In the genomic region with DNA sequence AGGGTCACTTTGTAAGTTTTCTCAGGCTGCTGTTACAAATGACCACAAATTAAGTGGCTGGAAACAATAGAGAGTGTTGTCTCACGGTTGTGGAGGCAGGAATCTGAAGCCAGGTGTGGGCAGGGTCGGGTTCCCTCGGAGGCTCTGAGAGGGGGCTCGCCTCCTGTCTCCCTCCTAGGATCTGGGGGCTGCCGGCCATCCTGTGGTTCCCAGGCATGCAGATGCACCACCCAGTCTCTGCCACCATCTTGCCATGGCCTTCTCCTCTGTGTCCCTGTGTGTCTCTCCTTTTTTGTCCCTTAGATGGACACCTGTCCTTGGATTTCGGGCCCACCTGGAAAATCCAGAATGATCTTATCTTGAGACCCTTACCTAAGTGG, we compare ENCODE assay signal across 20 cellular contexts. TPM values are rescaled to one million over a fixed set of nuclear protein-coding genes. Genes with fewer than 3 reads are reported as not detected.
A peak's percentile ranks its signal among the peaks of the same experiment; 100 is the strongest.
DNase-seq lines count a peak whose midpoint lies in the region; ATAC-seq and TF ChIP-seq lines count a peak whose summit lies in the region.
"Had no signal": no experiment of that assay in that cellular context is flagged by ENCODE, and none has a peak within 500 bp of the region (broad histone marks: within the 10 kb centered on the region; RNA-seq: fewer than 3 reads in every experiment).

No MANE protein-coding gene starts in this region.

- peak; percentile 13 for ATAC-seq in stimulated activated naive CD8-positive, alpha-beta T cell treated with anti-CD3 and anti-CD28 coated beads, Interleukin-15, amount 100 ng/mL, for 72 hours
- ATAC-seq in stimulated activated naive CD8-positive, alpha-beta T cell treated with anti-CD3 and anti-CD28 coated beads, Interleukin-15, Interleukin-2, amounts not matched to agents 100 U/mL and 50 U/mL, for 24 hours: no peak
- ATAC-seq in GM21737 (IDR thresholded peaks at IDR 0.05; ENCODE audit: unreplicated experiment): peak; percentile 3
- ATAC-seq: left lung, PC-3 had no signal

- CTCF ChIA-PET in CD8-positive, alpha-beta memory T cell (lab: Charles Lee): no interaction called here

- in situ Hi-C loops in GM23248 (cut with MboI): no loop called here

- peaks cover 32% of the 10 kb centered on the region for H3K4me1 Mint-ChIP-seq in stimulated activated naive CD8-positive, alpha-beta T cell treated with anti-CD3 and anti-CD28 coated beads, Interleukin-15, amount 100 ng/mL, for 72 hours
- H3K4me1 Mint-ChIP-seq in IgD-negative memory B cell (peaks cover 15 to 34% (median 20%) of the 10 kb centered on the region in 3 donors), endothelial cell (ENCODE audit: unreplicated experiment) (no peaks in the 10 kb centered on the region)
- H3K4me1 Mint-ChIP-seq in CD8-positive, alpha-beta memory T cell: peaks cover 0 to 3% (median 0%) of the 10 kb centered on the region in 3 donors
- H3K4me1 Mint-ChIP-seq: activated CD4-positive, alpha-beta T cell treated with anti-CD3 and anti-CD28 coated beads, Interleukin-2, amount 10 ng/mL, durations not matched to agents 24 days and 14 days had no signal

- H3K9me2 ChIP-seq in GM23248 (ENCODE audit: insufficient read depth): no peaks in the 10 kb centered on the region

- H3K4me1 ChIP-seq in CD8-positive, alpha-beta memory T cell (ENCODE audit: insufficient read depth, low read length): no peaks in the 10 kb centered on the region
- no peaks in the 10 kb centered on the region for H3K4me1 ChIP-seq in GM23248 (ENCODE audit: insufficient read depth)

- 31 to 33% methylated on average over 6 of the region's 6 CpGs for WGBS in GM23248 (ENCODE audit: low coverage in 1 of 2, low lambda C conversion rate in 2 of 2, missing lambda C conversion rate in 2 of 2), 2 experiments

- H3K36me3 ChIP-seq in CD8-positive, alpha-beta memory T cell (ENCODE audit: insufficient read depth, low read length): no peaks in the 10 kb centered on the region
- no peaks in the 10 kb centered on the region for H3K36me3 ChIP-seq in GM23248 (ENCODE audit: low read depth)
- H3K36me3 ChIP-seq: left lung had no signal

- H3K27ac ChIP-seq in CD8-positive, alpha-beta memory T cell (ENCODE audit: low read depth, low read length): no peak overlapping the region
- H3K27ac ChIP-seq in GM23248: no peak overlapping the region
- H3K27ac ChIP-seq: coronary artery, left lung had no signal

- H3K9ac ChIP-seq in GM23248: no peak overlapping the region

- H3K4me3 ChIP-seq in CD8-positive, alpha-beta memory T cell (ENCODE audit: low read length): no peak overlapping the region
- H3K4me3 ChIP-seq in GM23248: no peak overlapping the region
- H3K4me3 ChIP-seq: coronary artery, left lung had no signal

- TF ChIP-seq CTCF in endothelial cell (IDR thresholded peaks at IDR 0.05; ENCODE audit: unreplicated experiment): no peak

- no peak overlapping the region for H3K27ac Mint-ChIP-seq in stimulated activated naive CD8-positive, alpha-beta T cell treated with anti-CD3 and anti-CD28 coated beads, Interleukin-15, amount 100 ng/mL, for 72 hours
- H3K27ac Mint-ChIP-seq in IgD-negative memory B cell: peak overlapping the region in 1 of 3 donors; percentile 90
- peak overlapping the region in 1 of 8 donors; percentile 75 for H3K27ac Mint-ChIP-seq in CD8-positive, alpha-beta memory T cell
- no peak overlapping the region for H3K27ac Mint-ChIP-seq in endothelial cell (ENCODE audit: unreplicated experiment)
- H3K27ac Mint-ChIP-seq: activated CD4-positive, alpha-beta T cell treated with anti-CD3 and anti-CD28 coated beads, Interleukin-2, amount 10 ng/mL, durations not matched to agents 24 days and 14 days; CD4-positive, alpha-beta memory T cell; stimulated activated effector memory CD8-positive, alpha-beta T cell treated with anti-CD3 and anti-CD28 coated beads, Interleukin-12 subunit alpha, Interleukin-12 subunit beta, amount 100 ng/mL, for 72 hours had no signal

- no peaks in the 10 kb centered on the region for H3F3A ChIP-seq in GM23248 (ENCODE audit: insufficient read depth)

- peaks cover 72% of the 10 kb centered on the region for H3K27me3 Mint-ChIP-seq in stimulated activated naive CD8-positive, alpha-beta T cell treated with anti-CD3 and anti-CD28 coated beads, Interleukin-15, amount 100 ng/mL, for 72 hours
- H3K27me3 Mint-ChIP-seq in IgD-negative memory B cell (peaks cover 42% of the 10 kb centered on the region), endothelial cell (ENCODE audit: unreplicated experiment) (peaks cover 16% of the 10 kb centered on the region)
- peaks cover 25 to 57% of the 10 kb centered on the region in 2 donors for H3K27me3 Mint-ChIP-seq in CD8-positive, alpha-beta memory T cell

- H3K36me3 Mint-ChIP-seq in IgD-negative memory B cell: no peaks in the 10 kb centered on the region
- peaks cover 0 to 2% (median 0%) of the 10 kb centered on the region in 3 donors for H3K36me3 Mint-ChIP-seq in CD8-positive, alpha-beta memory T cell
- H3K36me3 Mint-ChIP-seq in endothelial cell (ENCODE audit: low read depth, unreplicated experiment): no peaks in the 10 kb centered on the region
- H3K36me3 Mint-ChIP-seq: CD4-positive, alpha-beta memory T cell; stimulated activated effector memory CD8-positive, alpha-beta T cell treated with anti-CD3 and anti-CD28 coated beads, Interleukin-12 subunit alpha, Interleukin-12 subunit beta, amount 100 ng/mL, for 72 hours had no signal

- no peaks in the 10 kb centered on the region for H3K79me2 ChIP-seq in GM23248 (ENCODE audit: insufficient read depth)

- peaks cover 6% of the 10 kb centered on the region for H3K27me3 ChIP-seq in CD8-positive, alpha-beta memory T cell (ENCODE audit: insufficient read depth, low read length, poor library complexity, severe bottlenecking)
- peaks cover 70% of the 10 kb centered on the region for H3K27me3 ChIP-seq in GM23248 (replicated peaks; ENCODE audit: insufficient read depth)

- POLR2A ChIA-PET in CD8-positive, alpha-beta memory T cell (lab: Charles Lee): no interaction called here

- H4K20me1 ChIP-seq in GM23248 (ENCODE audit: insufficient read depth): no peaks in the 10 kb centered on the region

- H3K9me3 Mint-ChIP-seq in stimulated activated naive CD8-positive, alpha-beta T cell treated with anti-CD3 and anti-CD28 coated beads, Interleukin-15, amount 100 ng/mL, for 72 hours: no peaks in the 10 kb centered on the region
- H3K9me3 Mint-ChIP-seq in IgD-negative memory B cell (no peaks in the 10 kb centered on the region), endothelial cell (ENCODE audit: unreplicated experiment) (no peaks in the 10 kb centered on the region)
- H3K9me3 Mint-ChIP-seq in CD8-positive, alpha-beta memory T cell: peaks cover 0 to 2% (median 0%) of the 10 kb centered on the region in 5 donors
- H3K9me3 Mint-ChIP-seq: activated CD4-positive, alpha-beta T cell treated with anti-CD3 and anti-CD28 coated beads, Interleukin-2, amount 10 ng/mL, durations not matched to agents 24 days and 14 days; CD4-positive, alpha-beta memory T cell; stimulated activated effector memory CD8-positive, alpha-beta T cell treated with anti-CD3 and anti-CD28 coated beads, Interleukin-12 subunit alpha, Interleukin-12 subunit beta, amount 100 ng/mL, for 72 hours had no signal

- no peak overlapping the region for H3K4me3 Mint-ChIP-seq in stimulated activated naive CD8-positive, alpha-beta T cell treated with anti-CD3 and anti-CD28 coated beads, Interleukin-15, amount 100 ng/mL, for 72 hours
- H3K4me3 Mint-ChIP-seq in IgD-negative memory B cell (peak overlapping the region; percentile 6 to 58 (median 26)), endothelial cell (ENCODE audit: unreplicated experiment) (no peak overlapping the region)
- no peak overlapping the region for H3K4me3 Mint-ChIP-seq in CD8-positive, alpha-beta memory T cell
- H3K4me3 Mint-ChIP-seq: activated CD4-positive, alpha-beta T cell treated with anti-CD3 and anti-CD28 coated beads, Interleukin-2, amount 10 ng/mL, durations not matched to agents 24 days and 14 days; stimulated activated effector memory CD8-positive, alpha-beta T cell treated with anti-CD3 and anti-CD28 coated beads, Interleukin-12 subunit alpha, Interleukin-12 subunit beta, amount 100 ng/mL, for 72 hours had no signal

- no peak overlapping the region for H3K4me2 ChIP-seq in GM23248 (ENCODE audit: unreplicated experiment)

- no peak overlapping the region for H2AFZ ChIP-seq in GM23248

- no peak for DNase-seq in stimulated activated naive CD8-positive, alpha-beta T cell treated with anti-CD3 and anti-CD28 coated beads, Interleukin-15, amount 100 ng/mL, for 72 hours
- DNase-seq in stimulated activated naive CD8-positive, alpha-beta T cell treated with anti-CD3 and anti-CD28 coated beads, Interleukin-15, Interleukin-2, amounts not matched to agents 100 U/mL and 50 U/mL, for 24 hours: no peak
- no peak for DNase-seq in stimulated activated CD4-positive, alpha-beta T cell treated with anti-CD3 and anti-CD28 coated beads, Interleukin-2, amount 100 ng/mL, for 48 hours
- no peak for DNase-seq in CD8-positive, alpha-beta memory T cell
- no peak for DNase-seq in endothelial cell (ENCODE audit: low spot score)
- DNase-seq in GM23248: no peak
- DNase-seq: activated CD4-positive, alpha-beta T cell treated with anti-CD3 and anti-CD28 coated beads, Interleukin-2, amount 10 ng/mL, durations not matched to agents 24 days and 14 days; activated naive CD4-positive, alpha-beta T cell treated with Interleukin-2 at 50 U/mL for 16 hours; CD4-positive, alpha-beta memory T cell; foreskin melanocyte; MM.1S; NCI-H1694; PC-3; small intestine; T1000 had no signal

- H3K9me3 ChIP-seq in CD8-positive, alpha-beta memory T cell (ENCODE audit: low read length): no peaks in the 10 kb centered on the region
- H3K9me3 ChIP-seq in GM23248 (ENCODE audit: low read depth): no peaks in the 10 kb centered on the region
- H3K9me3 ChIP-seq: left lung had no signal

RNA-seq across cellular contexts. Expression of gene TP73, which starts 4.8 kb away (rescaled TPM):
- polyA plus RNA-seq in IgD-negative memory B cell (0.88 TPM), GM23248 (2016; fragmentation: Nextera tagmentation; extraction: Ambion mirVana) (0.08 TPM in 1 of 2 replicates, not detected in the other)
- total RNA-seq in CD8-positive, alpha-beta memory T cell: under 1 TPM; 0.49 to 0.63 TPM
- polyA plus RNA-seq in CD8-positive, alpha-beta memory T cell: 0.20 TPM
- not detected for total RNA-seq in endothelial cell (ENCODE audit: unreplicated experiment)
- total RNA-seq in GM23248 (2014; rRNA removed; shearing (Covaris generic)): not detected in 2 replicates

RNA-seq across cellular contexts. Expression of gene WRAP73, which starts 7.2 kb away (rescaled TPM):
- polyA plus RNA-seq in IgD-negative memory B cell (29.7 TPM), GM23248 (2016; fragmentation: Nextera tagmentation; extraction: Ambion mirVana) (16.3 and 20.2 TPM in 2 replicates)
- 10 to 100 TPM; 26.1 to 30.7 TPM for total RNA-seq in CD8-positive, alpha-beta memory T cell
- 33.8 TPM for polyA plus RNA-seq in CD8-positive, alpha-beta memory T cell
- total RNA-seq in endothelial cell (ENCODE audit: unreplicated experiment): 19.0 TPM
- total RNA-seq in GM23248 (2014; rRNA removed; shearing (Covaris generic)): 15.7 and 16.9 TPM in 2 replicates

RNA-seq across cellular contexts. Expression of gene TPRG1L, which starts 32.3 kb away (rescaled TPM):
- polyA plus RNA-seq in IgD-negative memory B cell (37.8 TPM), GM23248 (2016; fragmentation: Nextera tagmentation; extraction: Ambion mirVana) (30.7 and 30.9 TPM in 2 replicates)
- total RNA-seq in CD8-positive, alpha-beta memory T cell: 10 to 100 TPM; 18.9 to 21.1 TPM
- polyA plus RNA-seq in CD8-positive, alpha-beta memory T cell: 47.7 TPM
- total RNA-seq in endothelial cell (ENCODE audit: unreplicated experiment): 35.2 TPM
- total RNA-seq in GM23248 (2014; rRNA removed; shearing (Covaris generic)): 27.6 and 30.9 TPM in 2 replicates

RNA-seq across cellular contexts. Expression of gene MEGF6, which starts 45.8 kb away (rescaled TPM):
- polyA plus RNA-seq in IgD-negative memory B cell: 2.3 TPM
- total RNA-seq in CD8-positive, alpha-beta memory T cell: 10 to 100 TPM; 10.8 to 12.0 TPM
- 3.4 TPM for polyA plus RNA-seq in CD8-positive, alpha-beta memory T cell
- total RNA-seq in endothelial cell (ENCODE audit: unreplicated experiment): 198 TPM
- 108 and 129 TPM in 2 replicates for total RNA-seq in GM23248 (2014; rRNA removed; shearing (Covaris generic))
- 37.9 and 39.3 TPM in 2 replicates for polyA plus RNA-seq in GM23248 (2016; fragmentation: Nextera tagmentation; extraction: Ambion mirVana)

Comparison
In these comparisons a context has a peak if more than half of its experiments do, and no peak if none do; other contexts are left out.
1. H3K4me3 Mint-ChIP-seq: peak in IgD-negative memory B cell (4 of 4); none in stimulated activated naive CD8-positive, alpha-beta T cell treated with anti-CD3 and anti-CD28 coated beads, Interleukin-15, amount 100 ng/mL, for 72 hours (0 of 2), CD8-positive, alpha-beta memory T cell (0 of 7) and endothelial cell (single experiment).